ENCODE assay signal across 8 cellular contexts in genomic region chr2:160970052-160970846, GRCh38.
DNase-seq lines count a peak whose midpoint lies in the region; ATAC-seq and TF ChIP-seq lines count a peak whose summit lies in the region.

No MANE protein-coding gene starts in this region.

- H3K36me3 ChIP-seq in brain microvascular endothelial cell (replicated peaks) = no peaks in the 10 kb centered on the region

- no peaks in the 10 kb centered on the region for H3K27me3 ChIP-seq in brain microvascular endothelial cell (replicated peaks)

- TF ChIP-seq CTCF in GM10266 (IDR thresholded peaks at IDR 0.05; ENCODE audit: control insufficient read depth, insufficient read depth, low read depth, missing control alignments) (peak; percentile 32), brain microvascular endothelial cell (IDR thresholded peaks at IDR 0.05; ENCODE audit: low read depth, low read length, missing control alignments) (peak; percentile 82)

- peak; percentile 8 for DNase-seq in 8988T
- DNase-seq in GM10266 (ENCODE audit: extremely low spot score) = no peak
- peak; percentile 24 for DNase-seq in NCI-H2196 treated with DMSO at 0.1 percent for 48 hours (lab: John Stamatoyannopoulos, UW; ENCODE audit: unreplicated experiment)
- DNase-seq in brain microvascular endothelial cell = peak; percentile 75
- DNase-seq in islet precursor cell = peak; percentile 61
- DNase-seq in superior temporal gyrus (ENCODE audit: extremely low spot score) = peak; percentile 58
- no peak for DNase-seq in activated CD4-positive, CD25-positive, alpha-beta regulatory T cell treated with anti-CD3 and anti-CD28 coated beads, Interleukin-2, amount 50 U/mL, for 72 hours

- peak overlapping the region; percentile 70 for H3K27ac ChIP-seq in brain microvascular endothelial cell

- in situ Hi-C loops in brain microvascular endothelial cell (cut with HindIII; ENCODE audit: low pct_ligation_motif_present, low sequenced_read_pairs) = no loop called here

- H3K4me3 ChIP-seq in brain microvascular endothelial cell (ENCODE audit: low read depth, low read length) = no peak overlapping the region

- ATAC-seq in HG03097 (IDR thresholded peaks at IDR 0.05; ENCODE audit: low FRiP score, unreplicated experiment) = no peak

Comparison
In these comparisons a context has a peak if more than half of its experiments do, and no peak if none do; other contexts are left out.
1. DNase-seq: peak in 8988T (single experiment), NCI-H2196 treated with DMSO at 0.1 percent for 48 hours (single experiment), brain microvascular endothelial cell (single experiment), islet precursor cell (single experiment) and superior temporal gyrus (single experiment); none in GM10266 (single experiment) and activated CD4-positive, CD25-positive, alpha-beta regulatory T cell treated with anti-CD3 and anti-CD28 coated beads, Interleukin-2, amount 50 U/mL, for 72 hours (single experiment).